Comparison of ENCODE assay signal across 1 cellular context in the genomic region with DNA sequence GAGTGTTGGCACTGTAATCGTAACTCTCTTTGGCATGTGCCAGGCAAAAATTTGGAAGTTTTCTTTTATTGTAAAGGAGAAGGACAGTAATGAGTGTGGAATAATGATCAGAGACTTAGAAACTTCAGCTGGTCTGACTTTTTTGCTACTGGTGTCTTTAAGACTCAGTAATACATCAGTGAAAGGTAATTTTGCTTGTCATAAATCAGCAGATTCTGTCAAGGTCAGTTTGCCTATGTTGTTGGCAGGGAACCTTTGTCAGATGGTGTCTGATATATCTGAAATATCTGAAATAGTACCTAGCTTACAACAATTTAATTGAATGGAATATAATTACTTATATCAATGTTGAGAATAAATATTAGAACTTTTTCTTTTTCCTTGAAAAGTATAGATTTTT.
TF ChIP-seq lines count a peak whose summit lies in the region.

No MANE protein-coding gene starts in this region.

TF ChIP-seq in H1, 55 proteins besides CTCF, POLR2A, EP300 and RAD21 (continued from another document):
- TF ChIP-seq RNF2 (IDR thresholded peaks at IDR 0.05; ENCODE audit: borderline replicate concordance, low read depth, low read length, missing control alignments, poor library complexity, severe bottlenecking) (no peak), MAFK (IDR thresholded peaks at IDR 0.05; ENCODE audit: low read depth, low read length) (no peak), FOSL1 (IDR thresholded peaks at IDR 0.05; ENCODE audit: insufficient read depth, low read depth, low read length) (no peak), BCL11A (IDR thresholded peaks at IDR 0.05; ENCODE audit: low read depth in 2 of 2, low read length in 2 of 2) (no peak), RXRA (IDR thresholded peaks at IDR 0.05; ENCODE audit: insufficient read depth, low read depth, low read length) (no peak), SUZ12 (IDR thresholded peaks at IDR 0.05; ENCODE audit: low read length) (no peak), JUN (IDR thresholded peaks at IDR 0.05; ENCODE audit: low read depth, low read length) (no peak), CEBPB (IDR thresholded peaks at IDR 0.05; ENCODE audit: low read depth, low read length) (no peak), NRF1 (IDR thresholded peaks at IDR 0.05; ENCODE audit: low read depth, low read length) (no peak)
- TF ChIP-seq, protein P1, sequence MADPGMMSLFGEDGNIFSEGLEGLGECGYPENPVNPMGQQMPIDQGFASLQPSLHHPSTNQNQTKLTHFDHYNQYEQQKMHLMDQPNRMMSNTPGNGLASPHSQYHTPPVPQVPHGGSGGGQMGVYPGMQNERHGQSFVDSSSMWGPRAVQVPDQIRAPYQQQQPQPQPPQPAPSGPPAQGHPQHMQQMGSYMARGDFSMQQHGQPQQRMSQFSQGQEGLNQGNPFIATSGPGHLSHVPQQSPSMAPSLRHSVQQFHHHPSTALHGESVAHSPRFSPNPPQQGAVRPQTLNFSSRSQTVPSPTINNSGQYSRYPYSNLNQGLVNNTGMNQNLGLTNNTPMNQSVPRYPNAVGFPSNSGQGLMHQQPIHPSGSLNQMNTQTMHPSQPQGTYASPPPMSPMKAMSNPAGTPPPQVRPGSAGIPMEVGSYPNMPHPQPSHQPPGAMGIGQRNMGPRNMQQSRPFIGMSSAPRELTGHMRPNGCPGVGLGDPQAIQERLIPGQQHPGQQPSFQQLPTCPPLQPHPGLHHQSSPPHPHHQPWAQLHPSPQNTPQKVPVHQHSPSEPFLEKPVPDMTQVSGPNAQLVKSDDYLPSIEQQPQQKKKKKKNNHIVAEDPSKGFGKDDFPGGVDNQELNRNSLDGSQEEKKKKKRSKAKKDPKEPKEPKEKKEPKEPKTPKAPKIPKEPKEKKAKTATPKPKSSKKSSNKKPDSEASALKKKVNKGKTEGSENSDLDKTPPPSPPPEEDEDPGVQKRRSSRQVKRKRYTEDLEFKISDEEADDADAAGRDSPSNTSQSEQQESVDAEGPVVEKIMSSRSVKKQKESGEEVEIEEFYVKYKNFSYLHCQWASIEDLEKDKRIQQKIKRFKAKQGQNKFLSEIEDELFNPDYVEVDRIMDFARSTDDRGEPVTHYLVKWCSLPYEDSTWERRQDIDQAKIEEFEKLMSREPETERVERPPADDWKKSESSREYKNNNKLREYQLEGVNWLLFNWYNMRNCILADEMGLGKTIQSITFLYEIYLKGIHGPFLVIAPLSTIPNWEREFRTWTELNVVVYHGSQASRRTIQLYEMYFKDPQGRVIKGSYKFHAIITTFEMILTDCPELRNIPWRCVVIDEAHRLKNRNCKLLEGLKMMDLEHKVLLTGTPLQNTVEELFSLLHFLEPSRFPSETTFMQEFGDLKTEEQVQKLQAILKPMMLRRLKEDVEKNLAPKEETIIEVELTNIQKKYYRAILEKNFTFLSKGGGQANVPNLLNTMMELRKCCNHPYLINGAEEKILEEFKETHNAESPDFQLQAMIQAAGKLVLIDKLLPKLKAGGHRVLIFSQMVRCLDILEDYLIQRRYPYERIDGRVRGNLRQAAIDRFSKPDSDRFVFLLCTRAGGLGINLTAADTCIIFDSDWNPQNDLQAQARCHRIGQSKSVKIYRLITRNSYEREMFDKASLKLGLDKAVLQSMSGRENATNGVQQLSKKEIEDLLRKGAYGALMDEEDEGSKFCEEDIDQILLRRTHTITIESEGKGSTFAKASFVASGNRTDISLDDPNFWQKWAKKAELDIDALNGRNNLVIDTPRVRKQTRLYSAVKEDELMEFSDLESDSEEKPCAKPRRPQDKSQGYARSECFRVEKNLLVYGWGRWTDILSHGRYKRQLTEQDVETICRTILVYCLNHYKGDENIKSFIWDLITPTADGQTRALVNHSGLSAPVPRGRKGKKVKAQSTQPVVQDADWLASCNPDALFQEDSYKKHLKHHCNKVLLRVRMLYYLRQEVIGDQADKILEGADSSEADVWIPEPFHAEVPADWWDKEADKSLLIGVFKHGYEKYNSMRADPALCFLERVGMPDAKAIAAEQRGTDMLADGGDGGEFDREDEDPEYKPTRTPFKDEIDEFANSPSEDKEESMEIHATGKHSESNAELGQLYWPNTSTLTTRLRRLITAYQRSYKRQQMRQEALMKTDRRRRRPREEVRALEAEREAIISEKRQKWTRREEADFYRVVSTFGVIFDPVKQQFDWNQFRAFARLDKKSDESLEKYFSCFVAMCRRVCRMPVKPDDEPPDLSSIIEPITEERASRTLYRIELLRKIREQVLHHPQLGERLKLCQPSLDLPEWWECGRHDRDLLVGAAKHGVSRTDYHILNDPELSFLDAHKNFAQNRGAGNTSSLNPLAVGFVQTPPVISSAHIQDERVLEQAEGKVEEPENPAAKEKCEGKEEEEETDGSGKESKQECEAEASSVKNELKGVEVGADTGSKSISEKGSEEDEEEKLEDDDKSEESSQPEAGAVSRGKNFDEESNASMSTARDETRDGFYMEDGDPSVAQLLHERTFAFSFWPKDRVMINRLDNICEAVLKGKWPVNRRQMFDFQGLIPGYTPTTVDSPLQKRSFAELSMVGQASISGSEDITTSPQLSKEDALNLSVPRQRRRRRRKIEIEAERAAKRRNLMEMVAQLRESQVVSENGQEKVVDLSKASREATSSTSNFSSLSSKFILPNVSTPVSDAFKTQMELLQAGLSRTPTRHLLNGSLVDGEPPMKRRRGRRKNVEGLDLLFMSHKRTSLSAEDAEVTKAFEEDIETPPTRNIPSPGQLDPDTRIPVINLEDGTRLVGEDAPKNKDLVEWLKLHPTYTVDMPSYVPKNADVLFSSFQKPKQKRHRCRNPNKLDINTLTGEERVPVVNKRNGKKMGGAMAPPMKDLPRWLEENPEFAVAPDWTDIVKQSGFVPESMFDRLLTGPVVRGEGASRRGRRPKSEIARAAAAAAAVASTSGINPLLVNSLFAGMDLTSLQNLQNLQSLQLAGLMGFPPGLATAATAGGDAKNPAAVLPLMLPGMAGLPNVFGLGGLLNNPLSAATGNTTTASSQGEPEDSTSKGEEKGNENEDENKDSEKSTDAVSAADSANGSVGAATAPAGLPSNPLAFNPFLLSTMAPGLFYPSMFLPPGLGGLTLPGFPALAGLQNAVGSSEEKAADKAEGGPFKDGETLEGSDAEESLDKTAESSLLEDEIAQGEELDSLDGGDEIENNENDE (IDR thresholded peaks at IDR 0.05; ENCODE audit: insufficient replicate concordance, low read length), result no peak
